In the genomic region with DNA sequence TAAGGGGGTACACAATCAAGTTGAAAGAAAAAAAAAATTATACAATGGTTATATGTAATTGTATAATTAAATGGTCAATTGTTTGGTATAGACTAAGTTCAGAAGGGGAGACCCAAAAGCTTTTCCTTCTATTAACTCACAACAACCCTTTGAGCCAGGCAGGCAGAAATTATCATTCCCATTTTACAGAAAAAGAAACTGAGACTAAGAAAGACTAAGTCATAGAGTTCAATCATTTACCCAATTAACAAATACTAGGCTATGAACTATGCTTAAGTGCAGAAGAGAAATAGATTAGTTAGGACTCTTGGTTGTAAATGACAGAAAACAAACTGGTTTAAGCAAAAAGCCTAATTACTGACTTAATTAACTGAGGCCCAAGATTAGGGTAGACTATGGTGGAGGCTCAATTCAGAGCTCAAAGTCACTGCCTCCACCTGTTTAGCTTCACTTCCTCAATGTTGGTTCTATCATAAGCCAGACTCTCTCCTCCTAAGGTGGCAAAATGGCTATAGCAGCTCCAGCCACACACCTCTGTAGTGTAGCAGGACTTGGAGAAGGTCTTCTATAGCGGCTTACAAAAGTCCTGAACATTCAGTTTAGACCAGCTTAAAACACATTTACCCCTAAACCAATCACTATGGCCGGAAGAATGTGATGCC, we compare ENCODE assay signal across 1 cellular context.
TF ChIP-seq lines count a peak whose summit lies in the region.

No MANE protein-coding gene starts in this region.

TF ChIP-seq in K562, 482 proteins besides CTCF, POLR2A, EP300 and RAD21:
- TF ChIP-seq, protein P1, sequence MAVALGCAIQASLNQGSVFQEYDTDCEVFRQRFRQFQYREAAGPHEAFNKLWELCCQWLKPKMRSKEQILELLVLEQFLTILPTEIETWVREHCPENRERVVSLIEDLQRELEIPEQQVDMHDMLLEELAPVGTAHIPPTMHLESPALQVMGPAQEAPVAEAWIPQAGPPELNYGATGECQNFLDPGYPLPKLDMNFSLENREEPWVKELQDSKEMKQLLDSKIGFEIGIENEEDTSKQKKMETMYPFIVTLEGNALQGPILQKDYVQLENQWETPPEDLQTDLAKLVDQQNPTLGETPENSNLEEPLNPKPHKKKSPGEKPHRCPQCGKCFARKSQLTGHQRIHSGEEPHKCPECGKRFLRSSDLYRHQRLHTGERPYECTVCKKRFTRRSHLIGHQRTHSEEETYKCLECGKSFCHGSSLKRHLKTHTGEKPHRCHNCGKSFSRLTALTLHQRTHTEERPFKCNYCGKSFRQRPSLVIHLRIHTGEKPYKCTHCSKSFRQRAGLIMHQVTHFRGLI (CRISPR knock-in tag; IDR thresholded peaks at IDR 0.05) = no peak
- TF ChIP-seq RBM25 (IDR thresholded peaks at IDR 0.05; ENCODE audit: low read depth, low read length, severe bottlenecking) (peak; percentile 87), BCOR (IDR thresholded peaks at IDR 0.05) (0 out of 2 replicates have a peak, but pooled peaks have one; percentile 13), SP2 (IDR thresholded peaks at IDR 0.05; ENCODE audit: extremely low read depth, low read depth, low read length, poor library complexity, severe bottlenecking) (no peak), MECOM (CRISPR knock-in tag; IDR thresholded peaks at IDR 0.05) (no peak), LARP7 (IDR thresholded peaks at IDR 0.05) (no peak), ZBTB17 (CRISPR knock-in tag; IDR thresholded peaks at IDR 0.05) (no peak), POU5F1 (IDR thresholded peaks at IDR 0.05; ENCODE audit: borderline replicate concordance, low read depth, low read length, partially characterized antibody) (no peak), NFATC3 (IDR thresholded peaks at IDR 0.05) (no peak)
